23 cellular contexts compared by ENCODE assay signal in genomic region chr20:5627463-5628050, GRCh38. TPM values are rescaled to one million over a fixed set of nuclear protein-coding genes. Genes with fewer than 3 reads are reported as not detected.
A peak's percentile ranks its signal among the peaks of the same experiment; 100 is the strongest.
DNase-seq lines count a peak whose midpoint lies in the region; ATAC-seq and TF ChIP-seq lines count a peak whose summit lies in the region.
"Had no signal": no experiment of that assay in that cellular context is flagged by ENCODE, and none has a peak within 500 bp of the region (broad histone marks: within the 10 kb centered on the region; RNA-seq: fewer than 3 reads in every experiment).

No MANE protein-coding gene starts in this region.

- H3K4me3 ChIP-seq in RWPE2 (ENCODE audit: severe bottlenecking): no peak overlapping the region
- H3K4me3 ChIP-seq: GM23338, HAP-1, SJSA1 had no signal

- no peaks in the 10 kb centered on the region for H3K36me3 ChIP-seq in RWPE2 (ENCODE audit: low read depth)
- H3K36me3 ChIP-seq: HAP-1, SJSA1 had no signal

- H3K27me3 Mint-ChIP-seq in activated CD4-positive, alpha-beta T cell treated with anti-CD3 and anti-CD28 coated beads for 36 hours: no peaks in the 10 kb centered on the region
- no peaks in the 10 kb centered on the region for H3K27me3 Mint-ChIP-seq in activated CD4-positive, alpha-beta T cell treated with anti-CD3 and anti-CD28 coated beads, Interleukin-2, amount 10 ng/mL, durations not matched to agents 24 days and 14 days
- no peaks in the 10 kb centered on the region for H3K27me3 Mint-ChIP-seq in stimulated activated memory B cell treated with anti-CD40 and anti-IgM and Interleukin-4, amounts not matched to agents 10 μg/mL and 1 μg/mL and 100 μg/mL, for 72 hours
- H3K27me3 Mint-ChIP-seq: IgD-negative memory B cell had no signal

- H3K4me1 Mint-ChIP-seq in activated CD4-positive, alpha-beta T cell treated with anti-CD3 and anti-CD28 coated beads for 36 hours: peaks cover 9% of the 10 kb centered on the region
- H3K4me1 Mint-ChIP-seq in activated CD4-positive, alpha-beta T cell treated with anti-CD3 and anti-CD28 coated beads, Interleukin-2, amount 10 ng/mL, durations not matched to agents 24 days and 14 days: peaks cover 2% of the 10 kb centered on the region
- H3K4me1 Mint-ChIP-seq in stimulated activated memory B cell treated with anti-CD40 and anti-IgM and Interleukin-4, amounts not matched to agents 10 μg/mL and 1 μg/mL and 100 μg/mL, for 72 hours: peaks cover 4% of the 10 kb centered on the region
- H3K4me1 Mint-ChIP-seq: GM23338 had no signal

- H3K9me3 Mint-ChIP-seq in activated CD4-positive, alpha-beta T cell treated with anti-CD3 and anti-CD28 coated beads for 36 hours (ENCODE audit: low read depth): no peaks in the 10 kb centered on the region
- no peaks in the 10 kb centered on the region for H3K9me3 Mint-ChIP-seq in activated CD4-positive, alpha-beta T cell treated with anti-CD3 and anti-CD28 coated beads, Interleukin-2, amount 10 ng/mL, durations not matched to agents 24 days and 14 days
- no peaks in the 10 kb centered on the region for H3K9me3 Mint-ChIP-seq in stimulated activated memory B cell treated with anti-CD40 and anti-IgM and Interleukin-4, amounts not matched to agents 10 μg/mL and 1 μg/mL and 100 μg/mL, for 72 hours
- H3K9me3 Mint-ChIP-seq: IgD-negative memory B cell had no signal

- TF ChIP-seq CTCF in RWPE2 (IDR thresholded peaks at IDR 0.05; ENCODE audit: poor library complexity, severe bottlenecking): no peak

- no peaks in the 10 kb centered on the region for H3K9me3 ChIP-seq in RWPE2 (ENCODE audit: severe bottlenecking)
- H3K9me3 ChIP-seq: SJSA1 had no signal

- POLR2A ChIA-PET in activated CD4-positive, alpha-beta T cell treated with anti-CD3 and anti-CD28 coated beads for 36 hours (lab: Charles Lee): no interaction called here

- CTCF ChIA-PET in activated CD4-positive, alpha-beta T cell treated with anti-CD3 and anti-CD28 coated beads for 36 hours (lab: Charles Lee): no interaction called here

- peaks cover 7% of the 10 kb centered on the region for H3K4me1 ChIP-seq in RWPE2 (ENCODE audit: insufficient read depth, poor library complexity, severe bottlenecking)
- H3K4me1 ChIP-seq: SJSA1 had no signal

- ATAC-seq in activated CD4-positive, alpha-beta T cell treated with anti-CD3 and anti-CD28 coated beads for 36 hours: peak; percentile 49
- ATAC-seq in RWPE2 (ENCODE audit: low read depth) (peak; percentile 67), GM18858 (IDR thresholded peaks at IDR 0.05; ENCODE audit: unreplicated experiment) (no peak), GM21723 (IDR thresholded peaks at IDR 0.05; ENCODE audit: unreplicated experiment) (no peak)
- ATAC-seq in stimulated activated memory B cell treated with anti-CD40 and anti-IgM and Interleukin-4, amounts not matched to agents 10 μg/mL and 1 μg/mL and 100 μg/mL, for 72 hours: no peak
- ATAC-seq: GM23338 had no signal

- H3K36me3 Mint-ChIP-seq in activated CD4-positive, alpha-beta T cell treated with anti-CD3 and anti-CD28 coated beads for 36 hours (ENCODE audit: low read depth): no peaks in the 10 kb centered on the region
- no peaks in the 10 kb centered on the region for H3K36me3 Mint-ChIP-seq in activated CD4-positive, alpha-beta T cell treated with anti-CD3 and anti-CD28 coated beads, Interleukin-2, amount 10 ng/mL, durations not matched to agents 24 days and 14 days (ENCODE audit: low read depth)
- no peaks in the 10 kb centered on the region for H3K36me3 Mint-ChIP-seq in stimulated activated memory B cell treated with anti-CD40 and anti-IgM and Interleukin-4, amounts not matched to agents 10 μg/mL and 1 μg/mL and 100 μg/mL, for 72 hours
- H3K36me3 Mint-ChIP-seq: IgD-negative memory B cell had no signal

- no peak overlapping the region for H3K4me3 Mint-ChIP-seq in activated CD4-positive, alpha-beta T cell treated with anti-CD3 and anti-CD28 coated beads for 36 hours
- H3K4me3 Mint-ChIP-seq in activated CD4-positive, alpha-beta T cell treated with anti-CD3 and anti-CD28 coated beads, Interleukin-2, amount 10 ng/mL, durations not matched to agents 24 days and 14 days: no peak overlapping the region
- no peak overlapping the region for H3K4me3 Mint-ChIP-seq in stimulated activated memory B cell treated with anti-CD40 and anti-IgM and Interleukin-4, amounts not matched to agents 10 μg/mL and 1 μg/mL and 100 μg/mL, for 72 hours
- H3K4me3 Mint-ChIP-seq: GM23338, IgD-negative memory B cell had no signal

- H3K27ac Mint-ChIP-seq in activated CD4-positive, alpha-beta T cell treated with anti-CD3 and anti-CD28 coated beads for 36 hours: no peak overlapping the region
- no peak overlapping the region for H3K27ac Mint-ChIP-seq in activated CD4-positive, alpha-beta T cell treated with anti-CD3 and anti-CD28 coated beads, Interleukin-2, amount 10 ng/mL, durations not matched to agents 24 days and 14 days
- H3K27ac Mint-ChIP-seq in stimulated activated memory B cell treated with anti-CD40 and anti-IgM and Interleukin-4, amounts not matched to agents 10 μg/mL and 1 μg/mL and 100 μg/mL, for 72 hours: peak overlapping the region; percentile 22
- H3K27ac Mint-ChIP-seq: GM23338, IgD-negative memory B cell had no signal

- intact Hi-C loops in activated CD4-positive, alpha-beta T cell treated with anti-CD3 and anti-CD28 coated beads for 36 hours (cut with DNase I, micrococcal nuclease): no loop called here
- intact Hi-C loops in activated CD4-positive, alpha-beta T cell treated with anti-CD3 and anti-CD28 coated beads, Interleukin-2, amount 10 ng/mL, durations not matched to agents 24 days and 14 days (cut with micrococcal nuclease): no loop called here

- DNase-seq in activated CD4-positive, alpha-beta T cell treated with anti-CD3 and anti-CD28 coated beads for 36 hours: no peak
- no peak for DNase-seq in activated CD4-positive, alpha-beta T cell treated with anti-CD3 and anti-CD28 coated beads, Interleukin-2, amount 10 ng/mL, durations not matched to agents 24 days and 14 days
- DNase-seq in NCI-H69 (lab: John Stamatoyannopoulos, UW) (peak; percentile 27), RWPE2 (ENCODE audit: low spot score) (no peak), SKM-1 (lab: John Stamatoyannopoulos, UW; ENCODE audit: unreplicated experiment) (no peak)
- DNase-seq: 8988T, Calu3, GDM1, MM.1S, NCI-H1694, NCI-H2029 treated with DMSO at 0.1 percent for 48 hours, NCI-H446 treated with DMSO at 0.1 percent for 48 hours, NCI-H526, OCI-M1, Right ventricle myocardium superior had no signal

- H3K27me3 ChIP-seq in RWPE2 (ENCODE audit: insufficient read depth, poor library complexity, severe bottlenecking): no peaks in the 10 kb centered on the region
- H3K27me3 ChIP-seq: SJSA1 had no signal

- no peak overlapping the region for H3K27ac ChIP-seq in RWPE2 (ENCODE audit: poor library complexity, severe bottlenecking)
- H3K27ac ChIP-seq: KMS-11, SJSA1 had no signal

RNA-seq across cellular contexts. Expression of gene GPCPD1, which starts 16.8 kb away (rescaled TPM):
- total RNA-seq in activated CD4-positive, alpha-beta T cell treated with anti-CD3 and anti-CD28 coated beads for 36 hours: 10 to 100 TPM; 18.5 to 26.0 TPM
- 34.8 and 37.7 TPM in 2 replicates for total RNA-seq in activated CD4-positive, alpha-beta T cell treated with anti-CD3 and anti-CD28 coated beads, Interleukin-2, amount 10 ng/mL, durations not matched to agents 24 days and 14 days

Comparison
In these comparisons a context has a peak if more than half of its experiments do, and no peak if none do; other contexts are left out.
1. ATAC-seq: peak in activated CD4-positive, alpha-beta T cell treated with anti-CD3 and anti-CD28 coated beads for 36 hours (single experiment) and RWPE2 (single experiment); none in stimulated activated memory B cell treated with anti-CD40 and anti-IgM and Interleukin-4, amounts not matched to agents 10 μg/mL and 1 μg/mL and 100 μg/mL, for 72 hours (single experiment), GM18858 (single experiment) and GM21723 (single experiment).